In genomic region chr7:122847871-122848473, GRCh38 we compare ENCODE assay signal across 15 cellular contexts. TPM values are rescaled to one million over a fixed set of nuclear protein-coding genes. Genes with fewer than 3 reads are reported as not detected.
"Had no signal": no experiment of that assay in that cellular context is flagged by ENCODE, and none has a peak within 500 bp of the region (broad histone marks: within the 10 kb centered on the region; RNA-seq: fewer than 3 reads in every experiment).

No MANE protein-coding gene starts in this region.

- H3K27me3 ChIP-seq: foreskin keratinocyte, right lobe of liver, tibial artery had no signal

- DNase-seq: activated B cell treated with CpG ODN at 0.5 μM for 24 hours; activated CD4-positive, alpha-beta T cell treated with anti-CD3 and anti-CD28 coated beads, Interleukin-2, amount 50 U/mL, for 1 hour; activated effector memory CD4-positive, alpha-beta T cell treated with Interleukin-2 at 50 U/mL for 16 hours; foreskin keratinocyte; kidney glomerular epithelial cell; mammary epithelial cell; naive thymus-derived CD4-positive, alpha-beta T cell; right lobe of liver; tibial artery had no signal

- H3K4me3 ChIP-seq: right lobe of liver, tibial artery had no signal

- H3K27ac Mint-ChIP-seq: activated B cell treated with CpG ODN at 0.5 μM for 24 hours; activated naive CD8-positive, alpha-beta T cell; naive thymus-derived CD4-positive, alpha-beta T cell; progenitor cell of endocrine pancreas; stimulated activated effector memory CD8-positive, alpha-beta T cell treated with anti-CD3 and anti-CD28 coated beads, Interleukin-12 subunit alpha, Interleukin-12 subunit beta, amount 100 ng/mL, for 72 hours; T-helper 1 cell treated with Interleukin-12 subunit alpha and Interleukin-12 subunit beta and Interleukin-4 antibody, amounts not matched to agents 30 μg/mL and 1 μg/mL, for 36 hours had no signal

- H3K27me3 Mint-ChIP-seq: activated B cell treated with CpG ODN at 0.5 μM for 24 hours; activated naive CD8-positive, alpha-beta T cell; naive thymus-derived CD4-positive, alpha-beta T cell; progenitor cell of endocrine pancreas had no signal

- H3K36me3 ChIP-seq: right lobe of liver, tibial artery had no signal

- H3K36me3 Mint-ChIP-seq: activated naive CD8-positive, alpha-beta T cell; naive thymus-derived CD4-positive, alpha-beta T cell; stimulated activated effector memory CD8-positive, alpha-beta T cell treated with anti-CD3 and anti-CD28 coated beads, Interleukin-12 subunit alpha, Interleukin-12 subunit beta, amount 100 ng/mL, for 72 hours had no signal

- H3K4me1 ChIP-seq: foreskin keratinocyte, right lobe of liver, tibial artery had no signal

- H3K4me1 Mint-ChIP-seq: activated B cell treated with CpG ODN at 0.5 μM for 24 hours; stimulated activated effector memory CD8-positive, alpha-beta T cell treated with anti-CD3 and anti-CD28 coated beads, Interleukin-12 subunit alpha, Interleukin-12 subunit beta, amount 100 ng/mL, for 72 hours had no signal

- H3K9me3 ChIP-seq: right lobe of liver, tibial artery had no signal

- ATAC-seq: foreskin keratinocyte; naive thymus-derived CD4-positive, alpha-beta T cell; stimulated activated effector memory CD8-positive, alpha-beta T cell treated with anti-CD3 and anti-CD28 coated beads, Interleukin-12 subunit alpha, Interleukin-12 subunit beta, amount 100 ng/mL, for 72 hours had no signal

- H3K27ac ChIP-seq: foreskin keratinocyte, right lobe of liver, tibial artery had no signal

- H3K4me3 Mint-ChIP-seq: activated B cell treated with CpG ODN at 0.5 μM for 24 hours; activated naive CD8-positive, alpha-beta T cell; naive thymus-derived CD4-positive, alpha-beta T cell; stimulated activated effector memory CD8-positive, alpha-beta T cell treated with anti-CD3 and anti-CD28 coated beads, Interleukin-12 subunit alpha, Interleukin-12 subunit beta, amount 100 ng/mL, for 72 hours; T-helper 1 cell treated with Interleukin-12 subunit alpha and Interleukin-12 subunit beta and Interleukin-4 antibody, amounts not matched to agents 30 μg/mL and 1 μg/mL, for 36 hours had no signal

RNA-seq across cellular contexts. Expression of gene CADPS2, which starts 38.3 kb away (rescaled TPM):
- total RNA-seq: activated B cell treated with CpG ODN at 0.5 μM for 24 hours; activated CD8-positive, alpha-beta memory T cell treated with anti-CD3 and anti-CD28 coated beads for 36 hours; mononuclear cell; naive thymus-derived CD4-positive, alpha-beta T cell had no signal
- polyA plus RNA-seq: naive thymus-derived CD4-positive, alpha-beta T cell had no signal
